ENCODE assay signal across 8 cellular contexts in the genomic region with DNA sequence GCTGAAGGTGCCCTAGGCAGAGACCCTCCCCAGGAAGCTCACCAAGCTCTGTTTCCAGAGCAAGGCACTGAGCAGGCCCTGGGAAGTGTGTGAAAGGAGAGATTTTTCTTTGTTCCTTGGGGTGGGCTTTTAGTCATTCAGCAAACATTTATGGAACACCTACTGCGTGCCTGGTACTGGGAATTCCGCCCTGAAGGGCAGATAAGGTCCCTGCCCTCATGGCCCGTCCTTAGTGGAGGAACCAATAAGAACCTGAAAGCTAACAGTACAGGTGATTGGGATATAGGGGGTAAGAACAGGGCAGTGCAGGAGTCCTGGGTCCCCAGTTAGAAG. TPM values are rescaled to one million over a fixed set of nuclear protein-coding genes. Genes with fewer than 3 reads are reported as not detected.
DNase-seq lines count a peak whose midpoint lies in the region; ATAC-seq and TF ChIP-seq lines count a peak whose summit lies in the region.

No MANE protein-coding gene starts in this region.

- H4K8ac ChIP-seq in mesendoderm (ENCODE audit: low read depth, low read length): no peak overlapping the region

- H4K5ac ChIP-seq in mesendoderm (ENCODE audit: low read length): no peak overlapping the region

- H3K27me3 ChIP-seq in right atrium auricular region (no peaks in the 10 kb centered on the region), brain microvascular endothelial cell (replicated peaks) (no peaks in the 10 kb centered on the region), mesendoderm (ENCODE audit: insufficient read depth, low read length, poor library complexity) (no peaks in the 10 kb centered on the region), aorta (ENCODE audit: control insufficient read depth in 1 of 2, insufficient read depth in 2 of 2, low read length in 1 of 2) (no peaks in the 10 kb centered on the region)

- peak overlapping the region; percentile 91 for H3K9ac ChIP-seq in mesendoderm (ENCODE audit: low read length)

- WGBS in mesendoderm (ENCODE audit: extremely low coverage, insufficient coverage, low lambda C conversion rate): no CpG with 5 or more reads among the region's 3 CpGs
- WGBS in aorta, 2 donors: 49 to 57% methylated on average over 3 of the region's 3 CpGs

- no peaks in the 10 kb centered on the region for H3K9me3 ChIP-seq in right atrium auricular region
- H3K9me3 ChIP-seq in aorta (ENCODE audit: control insufficient read depth, low read length): no peaks in the 10 kb centered on the region

- no peak for TF ChIP-seq CTCF in right atrium auricular region (IDR thresholded peaks at IDR 0.05)
- TF ChIP-seq CTCF in brain microvascular endothelial cell (IDR thresholded peaks at IDR 0.05; ENCODE audit: low read depth, low read length, missing control alignments): no peak

- H3K23ac ChIP-seq in mesendoderm (ENCODE audit: low read length): no peak overlapping the region

- intact Hi-C loops in cardiac septum (cut with DNase I) (no loop called here), aorta (cut with DNase I) (loop anchor here (5.0 kb wide), 2 partner anchors 42 to 63 kb away; a partner anchor contains a TSS)

- peak overlapping the region; percentile 75 for H3K18ac ChIP-seq in mesendoderm (ENCODE audit: low read length)

- H2BK5ac ChIP-seq in mesendoderm (ENCODE audit: low read length): no peak overlapping the region

- H2BK15ac ChIP-seq in mesendoderm (replicated peaks; ENCODE audit: low read depth): no peak overlapping the region

- no peak for ATAC-seq in aorta (ENCODE audit: low FRiP score)
- no peak for ATAC-seq in HG03571 (IDR thresholded peaks at IDR 0.05; ENCODE audit: unreplicated experiment)

- peak overlapping the region; percentile 66 for H3K4ac ChIP-seq in mesendoderm (ENCODE audit: low read depth, low read length)

- DNase-seq in right atrium auricular region (ENCODE audit: low spot score) (no peak), cardiac septum (ENCODE audit: low spot score) (no peak), brain microvascular endothelial cell (no peak), mesendoderm (peak; percentile 44), aorta (no peak), cerebellar cortex (ENCODE audit: low spot score) (no peak), HCEC 1CT (no peak)

- H3K4me2 ChIP-seq in mesendoderm (ENCODE audit: low read length): peak overlapping the region; percentile 91

- in situ Hi-C loops in brain microvascular endothelial cell (cut with HindIII; ENCODE audit: low pct_ligation_motif_present, low sequenced_read_pairs): no loop called here

- H3K56ac ChIP-seq in mesendoderm (ENCODE audit: low read length): peak overlapping the region; percentile 99

- no peaks in the 10 kb centered on the region for H3K36me3 ChIP-seq in right atrium auricular region
- H3K36me3 ChIP-seq in brain microvascular endothelial cell (replicated peaks): no peaks in the 10 kb centered on the region
- no peaks in the 10 kb centered on the region for H3K36me3 ChIP-seq in mesendoderm (ENCODE audit: control insufficient read depth, insufficient read depth, low read length)
- H3K36me3 ChIP-seq in aorta (ENCODE audit: control insufficient read depth in 1 of 2, insufficient read depth in 2 of 2, low read length in 1 of 2): no peaks in the 10 kb centered on the region

- no peak overlapping the region for H2AK5ac ChIP-seq in mesendoderm (ENCODE audit: low read length)

- H3K79me2 ChIP-seq in mesendoderm (ENCODE audit: control insufficient read depth, insufficient read depth, low read length): no peaks in the 10 kb centered on the region

- H3K79me1 ChIP-seq in mesendoderm (ENCODE audit: low read length): peaks cover 2% of the 10 kb centered on the region

- no peak overlapping the region for H2BK120ac ChIP-seq in mesendoderm (ENCODE audit: low read depth, low read length)

- H3K4me3 ChIP-seq in right atrium auricular region (peak overlapping the region; percentile 42 to 66), brain microvascular endothelial cell (ENCODE audit: low read depth, low read length) (peak overlapping the region; percentile 70), mesendoderm (ENCODE audit: low read length) (peak overlapping the region; percentile 80), aorta (ENCODE audit: low read length in 2 of 2) (peak overlapping the region; percentile 18 to 49)

- H3K4me1 ChIP-seq in right atrium auricular region (peaks cover 0 to 42% of the 10 kb centered on the region in 2 donors), mesendoderm (ENCODE audit: control insufficient read depth, low read depth, low read length) (peaks cover 3% of the 10 kb centered on the region), aorta (ENCODE audit: control insufficient read depth in 1 of 2, insufficient read depth in 2 of 2, low read length in 2 of 2) (no peaks in the 10 kb centered on the region)

- H3K27ac ChIP-seq in right atrium auricular region (peak overlapping the region; percentile 91 to 92), brain microvascular endothelial cell (peak overlapping the region; percentile 55), mesendoderm (ENCODE audit: low read depth, low read length) (peak overlapping the region; percentile 57), aorta (ENCODE audit: low read depth in 1 of 2, low read length in 2 of 2) (peak overlapping the region in 1 of 2 donors; percentile 49)

RNA-seq across cellular contexts. Expression of a gene that starts 3.9 kb away (rescaled TPM):
- total RNA-seq in right atrium auricular region (100 to 1,000 TPM in 1 of 2 donors, 10 to 100 TPM in 1; 74.4 to 140 TPM), cardiac septum (76.1 TPM), aorta (10 to 100 TPM; 34.1 to 37.6 TPM)
- 27.8 TPM for polyA plus RNA-seq in mesendoderm (2013, experiment 1 of 2)
- 25.7 TPM for polyA plus RNA-seq in mesendoderm (2013, experiment 2 of 2)
- 10 to 100 TPM; 20.0 to 63.2 TPM for polyA plus RNA-seq in aorta

RNA-seq across cellular contexts. Expression of a gene that starts 10.0 kb away (rescaled TPM):
- 1 to 10 TPM in 1 of 2 donors, not detected in 1; 1.3 TPM for total RNA-seq in right atrium auricular region
- 0.11 TPM for total RNA-seq in cardiac septum
- polyA plus RNA-seq in mesendoderm (2013, experiment 1 of 2): 0.06 TPM
- not detected for polyA plus RNA-seq in mesendoderm (2013, experiment 2 of 2)
- 1 to 10 TPM; 2.4 TPM for total RNA-seq in aorta
- polyA plus RNA-seq in aorta: 1 to 10 TPM in 1 of 2 donors, under 1 TPM in 1; 0.33 to 3.9 TPM

RNA-seq across cellular contexts. Expression of a gene that starts 12.6 kb away (rescaled TPM):
- not detected for total RNA-seq in right atrium auricular region
- total RNA-seq in cardiac septum: not detected
- polyA plus RNA-seq in mesendoderm (2013, experiment 1 of 2): not detected
- polyA plus RNA-seq in mesendoderm (2013, experiment 2 of 2): not detected
- not detected for total RNA-seq in aorta
- not detected for polyA plus RNA-seq in aorta

RNA-seq across cellular contexts. Expression of a gene that starts 17.7 kb away (rescaled TPM):
- 10 to 100 TPM; 49.2 to 78.0 TPM for total RNA-seq in right atrium auricular region
- 43.6 TPM for total RNA-seq in cardiac septum
- 14.4 TPM for polyA plus RNA-seq in mesendoderm (2013, experiment 1 of 2)
- polyA plus RNA-seq in mesendoderm (2013, experiment 2 of 2): 14.2 TPM
- 10 to 100 TPM; 61.2 to 63.1 TPM for total RNA-seq in aorta
- 100 to 1,000 TPM; 105 to 141 TPM for polyA plus RNA-seq in aorta

RNA-seq across cellular contexts. Expression of a gene that starts 21.9 kb away (rescaled TPM):
- total RNA-seq in right atrium auricular region (10 to 100 TPM; 16.0 to 25.5 TPM), cardiac septum (21.6 TPM), aorta (10 to 100 TPM; 77.6 to 79.6 TPM)
- 44.3 TPM for polyA plus RNA-seq in mesendoderm (2013, experiment 1 of 2)
- polyA plus RNA-seq in mesendoderm (2013, experiment 2 of 2): 48.8 TPM
- 10 to 100 TPM; 45.7 to 96.7 TPM for polyA plus RNA-seq in aorta
